In genomic region chr5:154072782-154073171, GRCh38 we compare ENCODE assay signal across 13 cellular contexts. TPM values are rescaled to one million over a fixed set of nuclear protein-coding genes. Genes with fewer than 3 reads are reported as not detected.
DNase-seq lines count a peak whose midpoint lies in the region; ATAC-seq and TF ChIP-seq lines count a peak whose summit lies in the region.
"Had no signal": no experiment of that assay in that cellular context is flagged by ENCODE, and none has a peak within 500 bp of the region (broad histone marks: within the 10 kb centered on the region; RNA-seq: fewer than 3 reads in every experiment).

No MANE protein-coding gene starts in this region.

- no peak for TF ChIP-seq POLR2A in gastroesophageal sphincter (IDR thresholded peaks at IDR 0.05)

- dilution Hi-C loops in mammary epithelial cell (cut with HindIII; ENCODE audit: low sequenced_read_pairs), result no loop called here

- peak; percentile 4 for ATAC-seq in gastroesophageal sphincter
- ATAC-seq in stimulated activated effector memory CD8-positive, alpha-beta T cell treated with anti-CD3 and anti-CD28 coated beads, Interleukin-12 subunit alpha, Interleukin-12 subunit beta, amount 100 ng/mL, for 72 hours, result no peak

- H3K9me3 Mint-ChIP-seq in MCF 10A (ENCODE audit: unreplicated experiment) (no peaks in the 10 kb centered on the region), osteocyte (ENCODE audit: unreplicated experiment) (no peaks in the 10 kb centered on the region)
- H3K9me3 Mint-ChIP-seq in stimulated activated effector memory CD8-positive, alpha-beta T cell treated with anti-CD3 and anti-CD28 coated beads, Interleukin-12 subunit alpha, Interleukin-12 subunit beta, amount 100 ng/mL, for 72 hours, result no peaks in the 10 kb centered on the region
- no peaks in the 10 kb centered on the region for H3K9me3 Mint-ChIP-seq in CD4-positive, alpha-beta memory T cell
- H3K9me3 Mint-ChIP-seq: activated naive CD4-positive, alpha-beta T cell treated with anti-CD3 and anti-CD28 coated beads, Interleukin-2, amount 10 ng/mL, durations not matched to agents 7 days and 5 days had no signal

- H3K79me2 ChIP-seq in mammary epithelial cell (ENCODE audit: insufficient read depth, low read length), result no peaks in the 10 kb centered on the region

- no peaks in the 10 kb centered on the region for H3K36me3 Mint-ChIP-seq in MCF 10A (ENCODE audit: insufficient read depth, unreplicated experiment)
- peaks cover 4% of the 10 kb centered on the region for H3K36me3 Mint-ChIP-seq in stimulated activated effector memory CD8-positive, alpha-beta T cell treated with anti-CD3 and anti-CD28 coated beads, Interleukin-12 subunit alpha, Interleukin-12 subunit beta, amount 100 ng/mL, for 72 hours
- no peaks in the 10 kb centered on the region for H3K36me3 Mint-ChIP-seq in CD4-positive, alpha-beta memory T cell
- H3K36me3 Mint-ChIP-seq in osteocyte (ENCODE audit: unreplicated experiment), result no peaks in the 10 kb centered on the region
- H3K36me3 Mint-ChIP-seq: activated naive CD4-positive, alpha-beta T cell treated with anti-CD3 and anti-CD28 coated beads, Interleukin-2, amount 10 ng/mL, durations not matched to agents 7 days and 5 days had no signal

- TF ChIP-seq CTCF in mammary epithelial cell (conservative IDR thresholded peaks at IDR 0.05 in 1 of 2, IDR thresholded peaks at IDR 0.05 in 1 of 2; ENCODE audit: extremely low read depth in 1 of 2, insufficient read depth in 1 of 2, low read depth in 1 of 2, low read length in 2 of 2) (no peak), MCF 10A (IDR thresholded peaks at IDR 0.05; ENCODE audit: unreplicated experiment) (no peak), gastroesophageal sphincter (IDR thresholded peaks at IDR 0.05) (no peak), osteocyte (IDR thresholded peaks at IDR 0.05) (no peak)

- in situ Hi-C loops in mammary epithelial cell (cut with MboI; ENCODE audit: low sequenced_read_pairs in 2 of 2), result loop anchor here (5.0 to 25.0 kb wide), 4 partner anchors 332 to 540 kb away; no protein-coding TSS in a partner anchor

- POLR2A ChIA-PET in MCF 10A (lab: Yijun Ruan, JAX), result interaction anchor here (0.6 to 1.2 kb wide), 4 partner anchors 9 to 329 kb away, joined by 3 to 9 read pairs (median 5); no protein-coding TSS in a partner anchor
- POLR2A ChIA-PET in CD4-positive, alpha-beta memory T cell (lab: Charles Lee; ENCODE audit: partially characterized antibody), result interaction anchor here (0.8 to 1.6 kb wide), 6 partner anchors 34 to 332 kb away, joined by 3 to 14 read pairs (median 8); partner anchors contain the start of genes FAM114A2, GALNT10 and MFAP3

- H3K4me2 ChIP-seq in mammary epithelial cell (ENCODE audit: insufficient read depth, low read depth, low read length), result no peak overlapping the region

- TF ChIP-seq EP300 in gastroesophageal sphincter (IDR thresholded peaks at IDR 0.05), result no peak

- no peaks in the 10 kb centered on the region for H3K36me3 ChIP-seq in mammary epithelial cell (ENCODE audit: insufficient read depth, low read length)
- H3K36me3 ChIP-seq in gastroesophageal sphincter, result no peaks in the 10 kb centered on the region
- no peaks in the 10 kb centered on the region for H3K36me3 ChIP-seq in CD4-positive, alpha-beta memory T cell (ENCODE audit: insufficient read depth, low read length)
- H3K36me3 ChIP-seq: thoracic aorta had no signal

- H3K27ac Mint-ChIP-seq in MCF 10A (ENCODE audit: low read depth, unreplicated experiment) (no peak overlapping the region), osteocyte (ENCODE audit: unreplicated experiment) (no peak overlapping the region)
- H3K27ac Mint-ChIP-seq in stimulated activated effector memory CD8-positive, alpha-beta T cell treated with anti-CD3 and anti-CD28 coated beads, Interleukin-12 subunit alpha, Interleukin-12 subunit beta, amount 100 ng/mL, for 72 hours, result peak overlapping the region; percentile 8
- peak overlapping the region in 3 of 7 donors; percentile 16 to 89 (median 20) for H3K27ac Mint-ChIP-seq in CD4-positive, alpha-beta memory T cell
- H3K27ac Mint-ChIP-seq: activated naive CD4-positive, alpha-beta T cell treated with anti-CD3 and anti-CD28 coated beads, Interleukin-2, amount 10 ng/mL, durations not matched to agents 7 days and 5 days had no signal

- H2AFZ ChIP-seq in mammary epithelial cell (ENCODE audit: low read depth, low read length), result peak overlapping the region; percentile 34

- BruUV-seq in mammary epithelial cell (replicated peaks; lab: Mats Ljungman, UMichigan), result no TSS peak
- no TSS peak for BruUV-seq in MCF 10A (replicated peaks; lab: Mats Ljungman, UMichigan)

- H3K27me3 ChIP-seq in mammary epithelial cell (ENCODE audit: insufficient read depth, low read length), result no peaks in the 10 kb centered on the region
- no peaks in the 10 kb centered on the region for H3K27me3 ChIP-seq in gastroesophageal sphincter
- H3K27me3 ChIP-seq in CD4-positive, alpha-beta memory T cell (ENCODE audit: insufficient read depth, low read length), result no peaks in the 10 kb centered on the region

- H3K4me3 ChIP-seq in mammary epithelial cell (replicated peaks in 1 of 3; ENCODE audit: insufficient read depth in 1 of 3, low read depth in 2 of 3, low read length in 3 of 3), result no peak overlapping the region
- no peak overlapping the region for H3K4me3 ChIP-seq in gastroesophageal sphincter
- no peak overlapping the region for H3K4me3 ChIP-seq in CD4-positive, alpha-beta memory T cell (ENCODE audit: low read length in 2 of 2)
- H3K4me3 ChIP-seq: coronary artery, skin epidermis had no signal

- no peak overlapping the region for H3K4me3 Mint-ChIP-seq in MCF 10A (ENCODE audit: unreplicated experiment)
- no peak overlapping the region for H3K4me3 Mint-ChIP-seq in stimulated activated effector memory CD8-positive, alpha-beta T cell treated with anti-CD3 and anti-CD28 coated beads, Interleukin-12 subunit alpha, Interleukin-12 subunit beta, amount 100 ng/mL, for 72 hours
- H3K4me3 Mint-ChIP-seq in CD4-positive, alpha-beta memory T cell, result no peak overlapping the region
- no peak overlapping the region for H3K4me3 Mint-ChIP-seq in osteocyte (ENCODE audit: unreplicated experiment)
- H3K4me3 Mint-ChIP-seq: activated naive CD4-positive, alpha-beta T cell treated with anti-CD3 and anti-CD28 coated beads, Interleukin-2, amount 10 ng/mL, durations not matched to agents 7 days and 5 days had no signal

- H4K20me1 ChIP-seq in mammary epithelial cell (ENCODE audit: insufficient read depth, low read length), result no peaks in the 10 kb centered on the region

- CTCF ChIA-PET in mammary epithelial cell (lab: Charles Lee; ENCODE audit: low non-redundant PET) (interaction anchor here (0.6 to 1.2 kb wide), 3 partner anchors 125 to 557 kb away, joined by 3 to 7 read pairs (median 4); no protein-coding TSS in a partner anchor), MCF 10A (lab: Yijun Ruan, JAX) (interaction anchor here (0.6 to 13.3 kb wide), 102 partner anchors 9 to 1368 kb away, joined by 3 to 355 read pairs (median 5); partner anchors contain the start of gene GALNT10)
- CTCF ChIA-PET in CD4-positive, alpha-beta memory T cell (lab: Charles Lee; ENCODE audit: partially characterized antibody), result interaction anchor here (0.7 to 11.7 kb wide), 65 partner anchors 10 to 567 kb away, joined by 3 to 220 read pairs (median 4); partner anchors contain the start of genes FAM114A2 and MFAP3

- peaks cover 5% of the 10 kb centered on the region for H3K4me1 ChIP-seq in mammary epithelial cell (ENCODE audit: insufficient read depth, low read length)
- peaks cover 0 to 9% (median 0%) of the 10 kb centered on the region in 3 donors for H3K4me1 ChIP-seq in gastroesophageal sphincter
- H3K4me1 ChIP-seq in CD4-positive, alpha-beta memory T cell (ENCODE audit: insufficient read depth, low read length), result peaks cover 23% of the 10 kb centered on the region
- H3K4me1 ChIP-seq: foreskin keratinocyte had no signal

- H3K27me3 Mint-ChIP-seq in MCF 10A (ENCODE audit: insufficient read depth, unreplicated experiment) (no peaks in the 10 kb centered on the region), osteocyte (ENCODE audit: unreplicated experiment) (peaks cover 15% of the 10 kb centered on the region)
- peaks cover 0 to 2% of the 10 kb centered on the region in 2 donors for H3K27me3 Mint-ChIP-seq in CD4-positive, alpha-beta memory T cell

- DNase-seq in mammary epithelial cell (no peak), MCF 10A (ENCODE audit: unreplicated experiment) (no peak), NCI-H69 (lab: John Stamatoyannopoulos, UW) (peak; percentile 16), NCI-H345 treated with DMSO at 0.1 percent for 48 hours (lab: John Stamatoyannopoulos, UW; ENCODE audit: unreplicated experiment) (no peak), osteocyte (ENCODE audit: extremely low spot score, unreplicated experiment) (no peak)
- DNase-seq in stimulated activated effector memory CD8-positive, alpha-beta T cell treated with anti-CD3 and anti-CD28 coated beads, Interleukin-12 subunit alpha, Interleukin-12 subunit beta, amount 100 ng/mL, for 72 hours (ENCODE audit: low spot score in 2 of 2), result no peak
- no peak for DNase-seq in CD4-positive, alpha-beta memory T cell

- no peak overlapping the region for H3K27ac ChIP-seq in mammary epithelial cell (ENCODE audit: insufficient read depth, low read depth, low read length)
- H3K27ac ChIP-seq in gastroesophageal sphincter, result no peak overlapping the region
- H3K27ac ChIP-seq in CD4-positive, alpha-beta memory T cell (ENCODE audit: low read depth, low read length), result no peak overlapping the region
- H3K27ac ChIP-seq: coronary artery, foreskin keratinocyte, skin epidermis, thoracic aorta had no signal

- 74% methylated on average over 9 of the region's 9 CpGs for WGBS in mammary epithelial cell (ENCODE audit: low coverage, missing lambda C conversion rate)
- WGBS in gastroesophageal sphincter (ENCODE audit: low coverage in 1 of 2), 2 donors, result 57 to 59% methylated on average over 6 to 7 of the region's 9 CpGs

- H3K4me1 Mint-ChIP-seq in MCF 10A (ENCODE audit: insufficient read depth, unreplicated experiment), result peaks cover 7% of the 10 kb centered on the region
- H3K4me1 Mint-ChIP-seq in stimulated activated effector memory CD8-positive, alpha-beta T cell treated with anti-CD3 and anti-CD28 coated beads, Interleukin-12 subunit alpha, Interleukin-12 subunit beta, amount 100 ng/mL, for 72 hours, result peaks cover 43% of the 10 kb centered on the region
- peaks cover 5 to 35% (median 14%) of the 10 kb centered on the region in 4 donors for H3K4me1 Mint-ChIP-seq in CD4-positive, alpha-beta memory T cell
- no peaks in the 10 kb centered on the region for H3K4me1 Mint-ChIP-seq in osteocyte (ENCODE audit: unreplicated experiment)

- H3K9ac ChIP-seq in mammary epithelial cell (ENCODE audit: insufficient read depth, low read length), result no peak overlapping the region

- no peaks in the 10 kb centered on the region for H3K9me3 ChIP-seq in mammary epithelial cell (replicated peaks; ENCODE audit: insufficient read depth, low read length)
- H3K9me3 ChIP-seq in gastroesophageal sphincter, result no peaks in the 10 kb centered on the region
- H3K9me3 ChIP-seq in CD4-positive, alpha-beta memory T cell (ENCODE audit: control insufficient read depth in 1 of 2, low read length in 2 of 2), result no peaks in the 10 kb centered on the region
- H3K9me3 ChIP-seq: thoracic aorta had no signal

- intact Hi-C loops in mammary epithelial cell (cut with micrococcal nuclease) (loop anchor here (1.0 kb wide), 6 partner anchors 98 to 568 kb away; no protein-coding TSS in a partner anchor), MCF 10A (cut with micrococcal nuclease) (loop anchor here (1.0 to 2.0 kb wide), 6 partner anchors 98 to 568 kb away; no protein-coding TSS in a partner anchor)
- intact Hi-C loops in CD4-positive, alpha-beta memory T cell (cut with micrococcal nuclease), result loop anchor here (1.0 to 5.0 kb wide), 5 partner anchors 108 to 568 kb away; no protein-coding TSS in a partner anchor

RNA-seq across cellular contexts. Expression of gene MFAP3, which starts 34.0 kb away (rescaled TPM):
- total RNA-seq in mammary epithelial cell (100 to 1,000 TPM in 1 of 2 donors, 10 to 100 TPM in 1; 32.4 to 118 TPM), MCF 10A (2022) (48.8 and 56.0 TPM in 2 replicates), gastroesophageal sphincter (10 to 100 TPM; 25.7 to 36.9 (median 27.0) TPM), osteocyte (41.7 and 44.2 TPM in 2 replicates)
- 34.8 TPM for polyA plus RNA-seq in mammary epithelial cell
- 38.5 TPM for polyA minus RNA-seq in mammary epithelial cell
- total RNA-seq in CD4-positive, alpha-beta memory T cell, result 10 to 100 TPM; 25.4 to 27.4 TPM
- 1 to 10 TPM; 5.5 to 6.6 TPM for polyA plus RNA-seq in CD4-positive, alpha-beta memory T cell

RNA-seq across cellular contexts. Expression of gene FAM114A2, which starts 34.1 kb away (rescaled TPM):
- total RNA-seq in mammary epithelial cell (10 to 100 TPM; 23.5 to 25.2 TPM), MCF 10A (2022) (48.8 and 76.3 TPM in 2 replicates), gastroesophageal sphincter (10 to 100 TPM; 16.2 to 17.9 (median 17.6) TPM), osteocyte (31.0 and 35.6 TPM in 2 replicates)
- 11.6 TPM for polyA plus RNA-seq in mammary epithelial cell
- polyA minus RNA-seq in mammary epithelial cell, result 5.9 TPM
- total RNA-seq in CD4-positive, alpha-beta memory T cell, result 10 to 100 TPM; 39.0 to 45.5 TPM
- polyA plus RNA-seq in CD4-positive, alpha-beta memory T cell, result 10 to 100 TPM; 18.2 to 20.6 TPM
